ENCODE assay signal across 9 cellular contexts in genomic region chr3:48662140-48662752, GRCh38. TPM values are rescaled to one million over a fixed set of nuclear protein-coding genes. Genes with fewer than 3 reads are reported as not detected.
DNase-seq lines count a peak whose midpoint lies in the region; ATAC-seq, FAIRE-seq and TF ChIP-seq lines count a peak whose summit lies in the region.
"Had no signal": no experiment of that assay in that cellular context is flagged by ENCODE, and none has a peak within 500 bp of the region (broad histone marks: within the 10 kb centered on the region; RNA-seq: fewer than 3 reads in every experiment).

No MANE protein-coding gene starts in this region.

- no peak for DNase-seq in A673 (ENCODE audit: low spot score)
- DNase-seq in H7 = peak; percentile 87
- peak in 1 of 4 experiments; percentile 18 for DNase-seq in K562 (ENCODE audit: extremely low read depth in 1 of 4, low spot score in 3 of 4)
- no peak for DNase-seq in Kasumi-1 (lab: John Stamatoyannopoulos, UW)
- no peak for DNase-seq in NCI-H146 treated with DMSO at 0.1 percent for 48 hours (lab: John Stamatoyannopoulos, UW; ENCODE audit: unreplicated experiment)

- no peak for TF ChIP-seq EP300 in K562 (IDR thresholded peaks at IDR 0.05; ENCODE audit: low read length)

- no peaks in the 10 kb centered on the region for H3K79me2 ChIP-seq in K562 (ENCODE audit: control insufficient read depth, insufficient read depth, low read length)

- no peak overlapping the region; the same call in 1 of the 2 replicates for H3K4me2 ChIP-seq in K562 (ENCODE audit: insufficient read depth, low read length)

- H4K20me1 ChIP-seq in K562 (replicated peaks; ENCODE audit: control insufficient read depth, insufficient read depth, low read length) = no peaks in the 10 kb centered on the region

- intact Hi-C loops in A673 (cut with micrococcal nuclease; ENCODE audit: unreplicated experiment) = no loop called here
- intact Hi-C loops in K562 (cut with micrococcal nuclease) = no loop called here

- CTCF ChIA-PET in A673 (lab: Charles Lee) (interaction anchor here (0.6 to 1.0 kb wide), 2 partner anchors 24 to 716 kb away, joined by 3 to 14 read pairs; no protein-coding TSS in a partner anchor), K562 (lab: Yijun Ruan, JAX; ENCODE audit: low intra/inter-chr PET ratio) (no interaction called here)

- BruUV-seq in A673 (replicated peaks; lab: Mats Ljungman, UMichigan) (no TSS peak), K562 (replicated peaks; lab: Mats Ljungman, UMichigan) (no TSS peak)

- H2AFZ ChIP-seq in K562 (ENCODE audit: low read depth, low read length) = no peak overlapping the region

- TF ChIP-seq POLR2A in K562 (conservative IDR thresholded peaks at IDR 0.05) = no peak

- FAIRE-seq in K562 (lab: Jason Lieb, UNC) = no peak

- H3K9me3 ChIP-seq in A673 (ENCODE audit: low read depth, low read length, poor library complexity, severe bottlenecking) (no peaks in the 10 kb centered on the region), K562 (replicated peaks; ENCODE audit: control insufficient read depth, insufficient read depth, low read depth, low read length) (no peaks in the 10 kb centered on the region), mesodermal cell (ENCODE audit: control insufficient read depth, low read length) (no peaks in the 10 kb centered on the region)
- H3K9me3 ChIP-seq: adrenal gland had no signal

- H3K4me3 ChIP-seq in A673 (ENCODE audit: low read depth, low read length, poor library complexity, severe bottlenecking) = peak overlapping the region; percentile 56
- H3K4me3 ChIP-seq in H7 (ENCODE audit: insufficient read depth, low read depth, low read length) = peak overlapping the region; percentile 70
- peak overlapping the region; percentile 55 for H3K4me3 ChIP-seq in K562
- H3K4me3 ChIP-seq in mesodermal cell (ENCODE audit: extremely low read depth, insufficient read depth, low read length, poor library complexity, severe bottlenecking) = peak overlapping the region; percentile 64

- H3K27ac ChIP-seq in A673 (ENCODE audit: low read depth, low read length, poor library complexity, severe bottlenecking) = no peak overlapping the region
- no peak overlapping the region for H3K27ac ChIP-seq in K562 (ENCODE audit: extremely low read depth, low read depth, low read length)
- H3K27ac ChIP-seq in mesodermal cell (ENCODE audit: low read depth, low read length, severe bottlenecking) = peak overlapping the region; percentile 59

- in situ Hi-C loops in K562 (cut with MboI) = no loop called here

- no peaks in the 10 kb centered on the region for H3K9me1 ChIP-seq in K562 (ENCODE audit: control insufficient read depth, insufficient read depth, low read length)

- no peaks in the 10 kb centered on the region for H3K27me3 ChIP-seq in A673 (replicated peaks; ENCODE audit: insufficient read depth, low read depth, low read length, poor library complexity)
- H3K27me3 ChIP-seq in H7 (ENCODE audit: control insufficient read depth, insufficient read depth, low read length) = no peaks in the 10 kb centered on the region; the same call in 1 of the 2 replicates
- no peaks in the 10 kb centered on the region; a peak in 1 of 5 replicates for H3K27me3 ChIP-seq in K562 (ENCODE audit: control insufficient read depth in 2 of 2, insufficient read depth in 2 of 2, low read length in 2 of 2)
- H3K27me3 ChIP-seq: adrenal gland had no signal

- 9% methylated on average over 16 of the region's 47 CpGs for WGBS in K562 (ENCODE audit: insufficient coverage, low coverage, missing lambda C conversion rate)
- WGBS in mesodermal cell (ENCODE audit: insufficient coverage in 2 of 2), 2 experiments = 3% methylated on average over 22 to 26 of the region's 47 CpGs

- H3K36me3 ChIP-seq in A673 (ENCODE audit: insufficient read depth, low read length, poor library complexity, severe bottlenecking) (no peaks in the 10 kb centered on the region), H7 (replicated peaks; ENCODE audit: control insufficient read depth, insufficient read depth, low read length) (no peaks in the 10 kb centered on the region; the same call in 1 of the 2 replicates), K562 (ENCODE audit: control insufficient read depth, insufficient read depth, low read length) (peaks cover 2% of the 10 kb centered on the region; the same call in 1 of the 3 replicates), mesodermal cell (ENCODE audit: control insufficient read depth, insufficient read depth, low read length) (peaks cover 42% of the 10 kb centered on the region)
- H3K36me3 ChIP-seq: adrenal gland had no signal

- TF ChIP-seq CTCF in A673 (conservative IDR thresholded peaks at IDR 0.05; ENCODE audit: low read depth, low read length) (no peak), K562 (IDR thresholded peaks at IDR 0.05 in 2 of 3, conservative IDR thresholded peaks at IDR 0.05 in 1 of 3; ENCODE audit: insufficient read depth in 2 of 3, low read depth in 1 of 3, low read length in 3 of 3) (no peak)

- no peak for TF ChIP-seq RAD21 in K562 (CRISPR knock-in tag; conservative IDR thresholded peaks at IDR 0.05 in 1 of 2, IDR thresholded peaks at IDR 0.05 in 1 of 2)

- no peak overlapping the region for H3K9ac ChIP-seq in K562 (ENCODE audit: insufficient read depth in 1 of 2, low read depth in 2 of 2, low read length in 2 of 2)

- ATAC-seq in K562 (no peak), GM18873 (IDR thresholded peaks at IDR 0.05; ENCODE audit: low FRiP score, unreplicated experiment) (no peak), HG03354 (IDR thresholded peaks at IDR 0.05; ENCODE audit: poor library complexity, severe bottlenecking, unreplicated experiment) (no peak)

- H3K4me1 ChIP-seq in A673 (ENCODE audit: insufficient read depth, low read length, poor library complexity, severe bottlenecking) (no peaks in the 10 kb centered on the region), K562 (replicated peaks in 1 of 2; ENCODE audit: control insufficient read depth in 2 of 2, insufficient read depth in 2 of 2, low read length in 2 of 2) (peaks cover 2 to 36% of the 10 kb centered on the region in 2 experiments; a peak in 4 of 5 replicates), mesodermal cell (ENCODE audit: control insufficient read depth, insufficient read depth, low read length, poor library complexity, severe bottlenecking) (peaks cover 6% of the 10 kb centered on the region)

- POLR2A ChIA-PET in A673 (lab: Charles Lee; ENCODE audit: low non-redundant PET) = interaction anchor here (0.6 kb wide), 1 partner anchor 1666 kb away, joined by 3 read pairs; no protein-coding TSS in a partner anchor
- POLR2A ChIA-PET in K562 (lab: Yijun Ruan, JAX) = interaction anchor here (0.6 to 1.7 kb wide), 12 partner anchors 10 to 367 kb away, joined by 3 to 7 read pairs (median 3); no protein-coding TSS in a partner anchor

RNA-seq across cellular contexts. Expression of gene CELSR3, which starts 0.4 kb away (rescaled TPM):
- total RNA-seq in A673 (2021) = 1.2 and 2.1 TPM in 2 replicates
- total RNA-seq in H7 (2014; rRNA removed; shearing (Covaris generic)) = 14.3 and 18.7 TPM in 2 replicates
- total RNA-seq in K562 (2011; cell fraction: chromatin; rRNA removed; ENCODE audit: low replicate concordance) = 5.4 and 13.8 TPM in 2 replicates
- 7.0 and 9.3 TPM in 2 replicates for total RNA-seq in K562 (2011; cell fraction: nucleolus; rRNA removed)
- total RNA-seq in K562 (2011; cell fraction: nucleoplasm; rRNA removed) = 6.1 and 6.5 TPM in 2 replicates
- 0.64 and 0.98 TPM in 2 replicates for total RNA-seq in K562 (2014; rRNA removed)
- 0.47 and 0.48 TPM in 2 replicates for total RNA-seq in K562 (2014; rRNA removed; fragmentation: Illumina TruSeq; extraction: Trizol)
- total RNA-seq in K562 (2015; rRNA removed; fragmentation: Illumina TruSeq; extraction: Trizol) = 0.76 and 0.79 TPM in 2 replicates
- 1.6 and 2.1 TPM in 2 replicates for total RNA-seq in K562 (2021)
- 0.84 and 0.93 TPM in 2 replicates for polyA plus RNA-seq in K562 (2011; rRNA removed)
- polyA plus RNA-seq in K562 (2011; cell fraction: cytosol; rRNA removed) = 0.87 and 1.8 TPM in 2 replicates
- polyA plus RNA-seq in K562 (2011; cell fraction: nucleus; rRNA removed) = 5.5 and 8.2 TPM in 2 replicates
- 1.5 and 1.6 TPM in 2 replicates for polyA plus RNA-seq in K562 (2012)
- polyA plus RNA-seq in K562 (2014; fragmentation: Illumina TruSeq; extraction: Trizol) = 1.1 and 1.5 TPM in 2 replicates
- polyA plus RNA-seq in K562 (2014; fragmentation: Nextera tagmentation; extraction: Ambion mirVana) = under 1 TPM; 0.10 to 0.20 TPM
- polyA plus RNA-seq in K562 (2014; rRNA removed) = 1.3 and 2.7 TPM in 2 replicates
- 0.78 and 1.9 TPM in 2 replicates for polyA minus RNA-seq in K562 (2011; rRNA and poly(A)+ RNA removed)
- 1.8 and 2.0 TPM in 2 replicates for polyA minus RNA-seq in K562 (2011; cell fraction: cytosol; rRNA and poly(A)+ RNA removed)
- polyA minus RNA-seq in K562 (2011; cell fraction: nucleus; rRNA and poly(A)+ RNA removed) = 2.7 and 3.0 TPM in 2 replicates
- polyA plus RNA-seq in mesodermal cell (2013, experiment 1 of 2) = 21.2 TPM
- polyA plus RNA-seq in mesodermal cell (2013, experiment 2 of 2) = 14.6 TPM

RNA-seq across cellular contexts. Expression of gene NCKIPSD, which starts 23.5 kb away (rescaled TPM):
- total RNA-seq in A673 (2021) (15.0 and 18.8 TPM in 2 replicates), K562 (2014; rRNA removed) (12.3 and 18.7 TPM in 2 replicates), K562 (2014; rRNA removed; fragmentation: Illumina TruSeq; extraction: Trizol) (4.1 and 6.3 TPM in 2 replicates), K562 (2015; rRNA removed; fragmentation: Illumina TruSeq; extraction: Trizol) (9.7 and 10.0 TPM in 2 replicates), K562 (2021) (17.3 and 20.1 TPM in 2 replicates)
- 43.8 and 48.8 TPM in 2 replicates for total RNA-seq in H7 (2014; rRNA removed; shearing (Covaris generic))
- 29.1 and 109 TPM in 2 replicates for total RNA-seq in K562 (2011; cell fraction: chromatin; rRNA removed; ENCODE audit: low replicate concordance)
- 55.4 and 58.4 TPM in 2 replicates for total RNA-seq in K562 (2011; cell fraction: nucleolus; rRNA removed)
- total RNA-seq in K562 (2011; cell fraction: nucleoplasm; rRNA removed) = 33.2 and 33.4 TPM in 2 replicates
- polyA plus RNA-seq in K562 (2011; rRNA removed) (24.4 and 35.6 TPM in 2 replicates), K562 (2014; fragmentation: Illumina TruSeq; extraction: Trizol) (15.0 and 16.2 TPM in 2 replicates), K562 (2014; fragmentation: Nextera tagmentation; extraction: Ambion mirVana) (1 to 10 TPM in 1 of 2 experiments, under 1 TPM in 1; 0.49 to 1.7 TPM), K562 (2014; rRNA removed) (17.8 and 21.4 TPM in 2 replicates)
- polyA plus RNA-seq in K562 (2011; cell fraction: cytosol; rRNA removed) = 38.2 and 70.0 TPM in 2 replicates
- 114 and 150 TPM in 2 replicates for polyA plus RNA-seq in K562 (2011; cell fraction: nucleus; rRNA removed)
- 14.6 and 23.0 TPM in 2 replicates for polyA plus RNA-seq in K562 (2012)
- 14.6 and 22.5 TPM in 2 replicates for polyA minus RNA-seq in K562 (2011; rRNA and poly(A)+ RNA removed)
- 25.6 and 29.7 TPM in 2 replicates for polyA minus RNA-seq in K562 (2011; cell fraction: cytosol; rRNA and poly(A)+ RNA removed)
- polyA minus RNA-seq in K562 (2011; cell fraction: nucleus; rRNA and poly(A)+ RNA removed) = 33.0 and 36.1 TPM in 2 replicates
- 23.4 TPM for polyA plus RNA-seq in mesodermal cell (2013, experiment 1 of 2)
- polyA plus RNA-seq in mesodermal cell (2013, experiment 2 of 2) = 20.1 TPM

RNA-seq across cellular contexts. Expression of gene SLC26A6, which starts 27.0 kb away (rescaled TPM):
- total RNA-seq in A673 (2021) (11.8 and 12.6 TPM in 2 replicates), K562 (2014; rRNA removed) (14.8 and 22.2 TPM in 2 replicates), K562 (2014; rRNA removed; fragmentation: Illumina TruSeq; extraction: Trizol) (7.1 and 10.5 TPM in 2 replicates), K562 (2015; rRNA removed; fragmentation: Illumina TruSeq; extraction: Trizol) (11.9 and 12.4 TPM in 2 replicates), K562 (2021) (26.5 and 27.2 TPM in 2 replicates)
- total RNA-seq in H7 (2014; rRNA removed; shearing (Covaris generic)) = 70.5 and 76.0 TPM in 2 replicates
- 176 and 387 TPM in 2 replicates for total RNA-seq in K562 (2011; cell fraction: chromatin; rRNA removed; ENCODE audit: low replicate concordance)
- total RNA-seq in K562 (2011; cell fraction: nucleolus; rRNA removed) = 251 and 260 TPM in 2 replicates
- 183 and 192 TPM in 2 replicates for total RNA-seq in K562 (2011; cell fraction: nucleoplasm; rRNA removed)
- polyA plus RNA-seq in K562 (2011; rRNA removed) (20.4 and 42.8 TPM in 2 replicates), K562 (2014; fragmentation: Illumina TruSeq; extraction: Trizol) (19.7 and 21.0 TPM in 2 replicates), K562 (2014; fragmentation: Nextera tagmentation; extraction: Ambion mirVana) (1 to 10 TPM; 2.1 to 4.5 TPM), K562 (2014; rRNA removed) (24.8 and 26.6 TPM in 2 replicates)
- polyA plus RNA-seq in K562 (2011; cell fraction: cytosol; rRNA removed) = 28.1 and 30.5 TPM in 2 replicates
- 437 and 444 TPM in 2 replicates for polyA plus RNA-seq in K562 (2011; cell fraction: nucleus; rRNA removed)
- 25.1 and 26.5 TPM in 2 replicates for polyA plus RNA-seq in K562 (2012)
- polyA minus RNA-seq in K562 (2011; rRNA and poly(A)+ RNA removed) = 21.2 and 21.7 TPM in 2 replicates
- polyA minus RNA-seq in K562 (2011; cell fraction: cytosol; rRNA and poly(A)+ RNA removed) = 21.2 and 26.8 TPM in 2 replicates
- polyA minus RNA-seq in K562 (2011; cell fraction: nucleus; rRNA and poly(A)+ RNA removed) = 95.1 and 104 TPM in 2 replicates
- polyA plus RNA-seq in mesodermal cell (2013, experiment 1 of 2) = 77.2 TPM
- polyA plus RNA-seq in mesodermal cell (2013, experiment 2 of 2) = 63.0 TPM

RNA-seq across cellular contexts. Expression of gene TMEM89, which starts 40.7 kb away (rescaled TPM):
- 0.50 TPM in 1 of 2 replicates, not detected in the other for total RNA-seq in A673 (2021)
- total RNA-seq in H7 (2014; rRNA removed; shearing (Covaris generic)) = 0.78 TPM in 1 of 2 replicates, not detected in the other
- not detected in 2 replicates for total RNA-seq in K562 (2011; cell fraction: chromatin; rRNA removed; ENCODE audit: low replicate concordance)
- not detected in 2 replicates for total RNA-seq in K562 (2011; cell fraction: nucleolus; rRNA removed)
- total RNA-seq in K562 (2011; cell fraction: nucleoplasm; rRNA removed) = not detected in 2 replicates
- not detected in 2 replicates for total RNA-seq in K562 (2014; rRNA removed)
- total RNA-seq in K562 (2014; rRNA removed; fragmentation: Illumina TruSeq; extraction: Trizol) = not detected in 2 replicates
- not detected in 2 replicates for total RNA-seq in K562 (2015; rRNA removed; fragmentation: Illumina TruSeq; extraction: Trizol)
- not detected in 2 replicates for total RNA-seq in K562 (2021)
- polyA plus RNA-seq in K562 (2011; rRNA removed) = not detected in 2 replicates
- polyA plus RNA-seq in K562 (2011; cell fraction: cytosol; rRNA removed) = not detected in 2 replicates
- polyA plus RNA-seq in K562 (2011; cell fraction: nucleus; rRNA removed) = not detected in 2 replicates
- not detected in 2 replicates for polyA plus RNA-seq in K562 (2012)
- not detected in 2 replicates for polyA plus RNA-seq in K562 (2014; fragmentation: Illumina TruSeq; extraction: Trizol)
- polyA plus RNA-seq in K562 (2014; fragmentation: Nextera tagmentation; extraction: Ambion mirVana) = not detected
- polyA plus RNA-seq in K562 (2014; rRNA removed) = not detected in 2 replicates
- polyA minus RNA-seq in K562 (2011; rRNA and poly(A)+ RNA removed) = not detected in 2 replicates
- polyA minus RNA-seq in K562 (2011; cell fraction: cytosol; rRNA and poly(A)+ RNA removed) = not detected in 2 replicates
- polyA minus RNA-seq in K562 (2011; cell fraction: nucleus; rRNA and poly(A)+ RNA removed) = not detected in 2 replicates
- polyA plus RNA-seq in mesodermal cell (2013, experiment 1 of 2) = not detected
- not detected for polyA plus RNA-seq in mesodermal cell (2013, experiment 2 of 2)
- total RNA-seq: adrenal gland had no signal
- polyA plus RNA-seq: adrenal gland had no signal

RNA-seq across cellular contexts. Expression of gene UQCRC1, which starts 52.8 kb away (rescaled TPM):
- total RNA-seq in A673 (2021) = 189 and 215 TPM in 2 replicates
- total RNA-seq in H7 (2014; rRNA removed; shearing (Covaris generic)) = 492 and 610 TPM in 2 replicates
- total RNA-seq in K562 (2011; cell fraction: chromatin; rRNA removed; ENCODE audit: low replicate concordance) = 163 and 409 TPM in 2 replicates
- 323 and 415 TPM in 2 replicates for total RNA-seq in K562 (2011; cell fraction: nucleolus; rRNA removed)
- total RNA-seq in K562 (2011; cell fraction: nucleoplasm; rRNA removed) = 204 and 237 TPM in 2 replicates
- 237 and 300 TPM in 2 replicates for total RNA-seq in K562 (2014; rRNA removed)
- 167 and 219 TPM in 2 replicates for total RNA-seq in K562 (2014; rRNA removed; fragmentation: Illumina TruSeq; extraction: Trizol)
- total RNA-seq in K562 (2015; rRNA removed; fragmentation: Illumina TruSeq; extraction: Trizol) = 249 and 268 TPM in 2 replicates
- total RNA-seq in K562 (2021) = 288 and 299 TPM in 2 replicates
- polyA plus RNA-seq in K562 (2011; rRNA removed) = 424 and 448 TPM in 2 replicates
- polyA plus RNA-seq in K562 (2011; cell fraction: cytosol; rRNA removed) = 573 and 695 TPM in 2 replicates
- 460 and 505 TPM in 2 replicates for polyA plus RNA-seq in K562 (2011; cell fraction: nucleus; rRNA removed)
- polyA plus RNA-seq in K562 (2012) = 235 and 311 TPM in 2 replicates
- 253 and 318 TPM in 2 replicates for polyA plus RNA-seq in K562 (2014; fragmentation: Illumina TruSeq; extraction: Trizol)
- polyA plus RNA-seq in K562 (2014; fragmentation: Nextera tagmentation; extraction: Ambion mirVana) = 100 to 1,000 TPM; 125 to 181 TPM
- 274 and 293 TPM in 2 replicates for polyA plus RNA-seq in K562 (2014; rRNA removed)
- 501 and 672 TPM in 2 replicates for polyA minus RNA-seq in K562 (2011; rRNA and poly(A)+ RNA removed)
- polyA minus RNA-seq in K562 (2011; cell fraction: cytosol; rRNA and poly(A)+ RNA removed) = 336 and 338 TPM in 2 replicates
- polyA minus RNA-seq in K562 (2011; cell fraction: nucleus; rRNA and poly(A)+ RNA removed) = 126 and 184 TPM in 2 replicates
- 265 TPM for polyA plus RNA-seq in mesodermal cell (2013, experiment 1 of 2)
- polyA plus RNA-seq in mesodermal cell (2013, experiment 2 of 2) = 222 TPM
